In genomic region chr11:13958596-13958995, GRCh38 we compare ENCODE assay signal across 32 cellular contexts.
"Had no signal": no experiment of that assay in that cellular context is flagged by ENCODE, and none has a peak within 500 bp of the region (broad histone marks: within the 10 kb centered on the region; RNA-seq: fewer than 3 reads in every experiment).

No MANE protein-coding gene starts in this region.

- H3K4me1 Mint-ChIP-seq: activated naive CD8-positive, alpha-beta T cell treated with anti-CD3 and anti-CD28 coated beads for 36 hours had no signal

- H3K4me3 ChIP-seq: PC-9 had no signal

- H3K36me3 Mint-ChIP-seq: activated CD8-positive, alpha-beta memory T cell treated with anti-CD3 and anti-CD28 coated beads, Interleukin-2, amount 10 ng/mL, durations not matched to agents 7 days and 5 days; activated naive CD4-positive, alpha-beta T cell treated with anti-CD3 and anti-CD28 coated beads, Interleukin-2, amount 10 ng/mL, durations not matched to agents 7 days and 5 days; activated naive CD8-positive, alpha-beta T cell treated with anti-CD3 and anti-CD28 coated beads for 36 hours; IgD-negative memory B cell had no signal

- ATAC-seq: activated CD8-positive, alpha-beta memory T cell treated with anti-CD3 and anti-CD28 coated beads, Interleukin-2, amount 10 ng/mL, durations not matched to agents 7 days and 5 days; Right ventricle myocardium inferior had no signal

- H3K27ac ChIP-seq: brain microvascular endothelial cell, KMS-11, PC-9, RWPE1, WERI-Rb-1 had no signal

- H3K9ac ChIP-seq: KMS-11 had no signal

- H3K27ac Mint-ChIP-seq: activated CD4-positive, alpha-beta memory T cell treated with anti-CD3 and anti-CD28 coated beads, Interleukin-2, amount 10 ng/mL, durations not matched to agents 7 days and 5 days; activated CD8-positive, alpha-beta memory T cell treated with anti-CD3 and anti-CD28 coated beads, Interleukin-2, amount 10 ng/mL, durations not matched to agents 7 days and 5 days; activated naive CD4-positive, alpha-beta T cell treated with anti-CD3 and anti-CD28 coated beads, Interleukin-2, amount 10 ng/mL, durations not matched to agents 7 days and 5 days; activated naive CD8-positive, alpha-beta T cell treated with anti-CD3 and anti-CD28 coated beads for 36 hours had no signal

- H2AFZ ChIP-seq: PC-9 had no signal

- DNase-seq: activated CD4-positive, alpha-beta memory T cell treated with anti-CD3 and anti-CD28 coated beads, Interleukin-2, amount 10 ng/mL, durations not matched to agents 7 days and 5 days; activated CD4-positive, alpha-beta T cell treated with anti-CD3 and anti-CD28 coated beads for 1 hour; activated CD4-positive, alpha-beta T cell treated with anti-CD3 and anti-CD28 coated beads for 48 hours; activated CD4-positive, CD25-positive, alpha-beta regulatory T cell; activated CD8-positive, alpha-beta memory T cell treated with anti-CD3 and anti-CD28 coated beads for 24 hours; activated CD8-positive, alpha-beta memory T cell treated with anti-CD3 and anti-CD28 coated beads, Interleukin-2, amount 10 ng/mL, durations not matched to agents 7 days and 5 days; activated CD8-positive, alpha-beta memory T cell treated with anti-CD3 and anti-CD28 coated beads, Interleukin-2, amount 50 U/mL, for 48 hours; activated effector memory CD4-positive, alpha-beta T cell treated with Interleukin-2 at 50 U/mL for 16 hours; activated naive CD4-positive, alpha-beta T cell treated with anti-CD3 and anti-CD28 coated beads, Interleukin-2, amount 10 ng/mL, durations not matched to agents 7 days and 5 days; activated naive CD8-positive, alpha-beta T cell treated with anti-CD3 and anti-CD28 coated beads for 36 hours; activated T-cell treated with anti-CD3 and anti-CD28 coated beads, Interleukin-2, amount 50 U/mL, for 48 hours; amniotic stem cell; aorta; brain microvascular endothelial cell; central memory CD4-positive, alpha-beta T cell; MM.1S; MV-4-11; NCI-H1092 treated with DMSO at 0.1 percent for 48 hours; NCI-H146; NCI-H187 treated with DMSO at 0.1 percent for 48 hours; NCI-H2081; NCI-H345; NCI-H510A treated with DMSO at 0.1 percent for 48 hours; NCI-H526 treated with DMSO at 0.1 percent for 48 hours; PC-9; SIG-M5; T1000; WERI-Rb-1 had no signal

- H3K4me2 ChIP-seq: KMS-11, PC-9 had no signal

- H3K4me3 Mint-ChIP-seq: activated CD4-positive, alpha-beta memory T cell treated with anti-CD3 and anti-CD28 coated beads, Interleukin-2, amount 10 ng/mL, durations not matched to agents 7 days and 5 days; activated CD8-positive, alpha-beta memory T cell treated with anti-CD3 and anti-CD28 coated beads, Interleukin-2, amount 10 ng/mL, durations not matched to agents 7 days and 5 days; activated naive CD4-positive, alpha-beta T cell treated with anti-CD3 and anti-CD28 coated beads, Interleukin-2, amount 10 ng/mL, durations not matched to agents 7 days and 5 days; activated naive CD8-positive, alpha-beta T cell treated with anti-CD3 and anti-CD28 coated beads for 36 hours; IgD-negative memory B cell had no signal

- H3K36me3 ChIP-seq: brain microvascular endothelial cell, WERI-Rb-1 had no signal

- H3K9me3 Mint-ChIP-seq: activated CD4-positive, alpha-beta memory T cell treated with anti-CD3 and anti-CD28 coated beads, Interleukin-2, amount 10 ng/mL, durations not matched to agents 7 days and 5 days; activated naive CD4-positive, alpha-beta T cell treated with anti-CD3 and anti-CD28 coated beads, Interleukin-2, amount 10 ng/mL, durations not matched to agents 7 days and 5 days; activated naive CD8-positive, alpha-beta T cell treated with anti-CD3 and anti-CD28 coated beads for 36 hours; IgD-negative memory B cell had no signal
